22 cellular contexts compared by ENCODE assay signal in genomic region chr6:165487950-165488349, GRCh38.
DNase-seq lines count a peak whose midpoint lies in the region; ATAC-seq, FAIRE-seq and TF ChIP-seq lines count a peak whose summit lies in the region.
"Had no signal": no experiment of that assay in that cellular context is flagged by ENCODE, and none has a peak within 500 bp of the region (broad histone marks: within the 10 kb centered on the region; RNA-seq: fewer than 3 reads in every experiment).

No MANE protein-coding gene starts in this region.

- H3K9ac ChIP-seq in PC-3 (ENCODE audit: low read length): no peak overlapping the region
- no peak overlapping the region for H3K9ac ChIP-seq in neural progenitor cell

- no peaks in the 10 kb centered on the region for H3K79me2 ChIP-seq in PC-3 (ENCODE audit: low read length)
- no peaks in the 10 kb centered on the region for H3K79me2 ChIP-seq in neural progenitor cell (ENCODE audit: low read depth)
- H3K79me2 ChIP-seq in OCI-LY7 (ENCODE audit: insufficient read depth, low read depth, low read length): no peaks in the 10 kb centered on the region

- no peaks in the 10 kb centered on the region for H3K9me3 ChIP-seq in right atrium auricular region
- H3K9me3 ChIP-seq in PC-3 (ENCODE audit: low read length): no peaks in the 10 kb centered on the region
- H3K9me3 ChIP-seq in neural progenitor cell (ENCODE audit: low read depth): no peaks in the 10 kb centered on the region
- H3K9me3 ChIP-seq in transverse colon: no peaks in the 10 kb centered on the region
- H3K9me3 ChIP-seq in OCI-LY7 (ENCODE audit: low read length): no peaks in the 10 kb centered on the region

- ATAC-seq in Right ventricle myocardium inferior: peak; percentile 14
- peak; percentile 35 for ATAC-seq in PC-3
- no peak for ATAC-seq in HG03135 (IDR thresholded peaks at IDR 0.05; ENCODE audit: unreplicated experiment)
- ATAC-seq: HepG2 had no signal

- no peak overlapping the region for H3K4me3 Mint-ChIP-seq in neural progenitor cell
- H3K4me3 Mint-ChIP-seq: B cell; CD4-positive, alpha-beta memory T cell; H9 had no signal

- H3K4me3 ChIP-seq in right atrium auricular region: no peak overlapping the region
- H3K4me3 ChIP-seq in PC-3 (ENCODE audit: low read length): no peak overlapping the region
- no peak overlapping the region for H3K4me3 ChIP-seq in neural progenitor cell
- H3K4me3 ChIP-seq in transverse colon: no peak overlapping the region
- no peak overlapping the region for H3K4me3 ChIP-seq in OCI-LY7 (ENCODE audit: low read depth, low read length, poor library complexity, severe bottlenecking)

- DNase-seq in Right ventricle myocardium inferior (ENCODE audit: missing footprints) (no peak), right atrium auricular region (ENCODE audit: low spot score) (no peak), PC-3 (peak; percentile 18), neural progenitor cell (ENCODE audit: low spot score) (no peak), transverse colon (no peak), OCI-LY7 (ENCODE audit: low spot score) (no peak)
- DNase-seq: C1 segment of cervical spinal cord; CD4-positive, alpha-beta memory T cell; DMS153; DMS79 treated with DMSO at 0.1 percent for 48 hours; EL; GOT3; H9 had no signal

- in situ Hi-C loops in transverse colon (cut with MboI; ENCODE audit: low pct_ligation_motif_present in 1 of 4, low pct_unique_long_range_greater_than_20kb in 1 of 4, low sequenced_read_pairs in 3 of 4): no loop called here

- H3K36me3 ChIP-seq in right atrium auricular region (no peaks in the 10 kb centered on the region), PC-3 (ENCODE audit: low read depth, low read length) (no peaks in the 10 kb centered on the region), neural progenitor cell (no peaks in the 10 kb centered on the region), transverse colon (no peaks in the 10 kb centered on the region), OCI-LY7 (ENCODE audit: insufficient read depth, low read length) (no peaks in the 10 kb centered on the region)

- H4K20me1 ChIP-seq in PC-3 (ENCODE audit: low read length): no peaks in the 10 kb centered on the region
- H4K20me1 ChIP-seq in neural progenitor cell (ENCODE audit: low read depth): peaks cover 4% of the 10 kb centered on the region
- H4K20me1 ChIP-seq in OCI-LY7 (ENCODE audit: insufficient read depth, low read length): no peaks in the 10 kb centered on the region

- no peak overlapping the region; the same call in 1 of the 2 replicates for H3K4me2 ChIP-seq in PC-3 (ENCODE audit: low read length)
- no peak overlapping the region for H3K4me2 ChIP-seq in neural progenitor cell
- H3K4me2 ChIP-seq in OCI-LY7 (ENCODE audit: low read length): no peak overlapping the region

- TF ChIP-seq CTCF in right atrium auricular region (IDR thresholded peaks at IDR 0.05): no peak
- no peak for TF ChIP-seq CTCF in PC-3 (conservative IDR thresholded peaks at IDR 0.05; ENCODE audit: low read depth, low read length)
- TF ChIP-seq CTCF in neural progenitor cell (IDR thresholded peaks at IDR 0.05): no peak
- no peak for TF ChIP-seq CTCF in transverse colon (IDR thresholded peaks at IDR 0.05)
- TF ChIP-seq CTCF in OCI-LY7 (conservative IDR thresholded peaks at IDR 0.05; ENCODE audit: low read length): no peak

- intact Hi-C loops in Right ventricle myocardium inferior (cut with DNase I): no loop called here
- intact Hi-C loops in PC-3 (cut with micrococcal nuclease): loop anchor here (1.0 kb wide), 1 partner anchor 48 kb away; no protein-coding TSS in a partner anchor
- intact Hi-C loops in transverse colon (cut with DNase I; ENCODE audit: low total_unique reads): no loop called here
- intact Hi-C loops in OCI-LY7 (cut with micrococcal nuclease; ENCODE audit: unreplicated experiment): no loop called here

- CTCF ChIA-PET in PC-3 (lab: Charles Lee) (no interaction called here), OCI-LY7 (lab: Charles Lee; ENCODE audit: unreplicated experiment) (no interaction called here)

- H3K27me3 ChIP-seq in right atrium auricular region: no peaks in the 10 kb centered on the region
- H3K27me3 ChIP-seq in PC-3 (ENCODE audit: low read length): no peaks in the 10 kb centered on the region
- no peaks in the 10 kb centered on the region for H3K27me3 ChIP-seq in neural progenitor cell
- no peaks in the 10 kb centered on the region for H3K27me3 ChIP-seq in transverse colon

- no peak overlapping the region for H2AFZ ChIP-seq in PC-3 (ENCODE audit: low read length)
- H2AFZ ChIP-seq in neural progenitor cell (replicated peaks): no peak overlapping the region
- no peak overlapping the region for H2AFZ ChIP-seq in OCI-LY7 (ENCODE audit: low read length)

- peak overlapping the region; percentile 32 for H3K27ac Mint-ChIP-seq in neural progenitor cell
- H3K27ac Mint-ChIP-seq: B cell; CD4-positive, alpha-beta memory T cell; H9 had no signal

- POLR2A ChIA-PET in PC-3 (lab: Charles Lee; ENCODE audit: unreplicated experiment) (no interaction called here), OCI-LY7 (lab: Charles Lee) (interaction anchor here (0.7 kb wide), 1 partner anchor 330 kb away, joined by 9 read pairs; no protein-coding TSS in a partner anchor)

- peaks cover 3% of the 10 kb centered on the region for H3K36me3 Mint-ChIP-seq in neural progenitor cell
- H3K36me3 Mint-ChIP-seq: CD4-positive, alpha-beta memory T cell had no signal

- no peaks in the 10 kb centered on the region for H3F3A ChIP-seq in PC-3 (ENCODE audit: low read length, unreplicated experiment)
- no peaks in the 10 kb centered on the region for H3F3A ChIP-seq in neural progenitor cell (ENCODE audit: low read depth)

- peaks cover 28% of the 10 kb centered on the region for H3K4me1 Mint-ChIP-seq in neural progenitor cell
- H3K4me1 Mint-ChIP-seq: B cell; CD4-positive, alpha-beta memory T cell had no signal

- TF ChIP-seq EP300 in transverse colon (IDR thresholded peaks at IDR 0.05; ENCODE audit: low read depth): no peak

- H3K4me1 ChIP-seq in right atrium auricular region (no peaks in the 10 kb centered on the region), PC-3 (ENCODE audit: insufficient read depth, low read length) (peaks cover 13% of the 10 kb centered on the region), neural progenitor cell (peaks cover 9% of the 10 kb centered on the region), transverse colon (no peaks in the 10 kb centered on the region), OCI-LY7 (ENCODE audit: insufficient read depth, low read length, poor library complexity, severe bottlenecking) (no peaks in the 10 kb centered on the region)

- BruUV-seq in PC-3 (replicated peaks; lab: Mats Ljungman, UMichigan): no TSS peak
- no TSS peak for BruUV-seq in OCI-LY7 (replicated peaks; lab: Mats Ljungman, UMichigan)

- H3K27ac ChIP-seq in right atrium auricular region (no peak overlapping the region), PC-3 (ENCODE audit: low read length) (peak overlapping the region; percentile 40), neural progenitor cell (no peak overlapping the region), transverse colon (no peak overlapping the region), OCI-LY7 (ENCODE audit: low read depth, low read length, poor library complexity, severe bottlenecking) (no peak overlapping the region)
- H3K27ac ChIP-seq: 22Rv1 had no signal

- H3K9me2 ChIP-seq in PC-3 (replicated peaks; ENCODE audit: low read length) (no peaks in the 10 kb centered on the region), OCI-LY7 (ENCODE audit: insufficient read depth, low read length) (no peaks in the 10 kb centered on the region)

- FAIRE-seq in endometrium (lab: Jason Lieb, UNC): peak; percentile 33
- FAIRE-seq: D721Med, G401.6, GM12891, HepG2, HTR-8/SVneo had no signal

- H3K27me3 Mint-ChIP-seq in neural progenitor cell (ENCODE audit: insufficient read depth, low read depth): peaks cover 2% of the 10 kb centered on the region
- H3K27me3 Mint-ChIP-seq: B cell; CD4-positive, alpha-beta memory T cell had no signal

- H3K9me3 Mint-ChIP-seq in neural progenitor cell: peaks cover 32% of the 10 kb centered on the region

- TF ChIP-seq POLR2A in transverse colon (IDR thresholded peaks at IDR 0.05): no peak
